8 cellular contexts compared by ENCODE assay signal in genomic region chr7:2248984-2249694, GRCh38. TPM values are rescaled to one million over a fixed set of nuclear protein-coding genes. Genes with fewer than 3 reads are reported as not detected.
DNase-seq lines count a peak whose midpoint lies in the region; TF ChIP-seq lines count a peak whose summit lies in the region.

No MANE protein-coding gene starts in this region.

- TF ChIP-seq CTCF in adrenal gland (IDR thresholded peaks at IDR 0.05), result peak in 1 of 6 experiments; percentile 9
- TF ChIP-seq CTCF in BE2C (IDR thresholded peaks at IDR 0.05; ENCODE audit: low read depth, low read length), result no peak

- no peaks in the 10 kb centered on the region for H3K36me3 ChIP-seq in adrenal gland (replicated peaks in 1 of 2)
- H3K36me3 ChIP-seq in subcutaneous abdominal adipose tissue (ENCODE audit: control insufficient read depth in 5 of 5, insufficient read depth in 5 of 5, low read length in 5 of 5), result peaks cover 0 to 18% (median 10%) of the 10 kb centered on the region in 5 donors
- H3K36me3 ChIP-seq in BE2C, result no peaks in the 10 kb centered on the region

- H3K4me3 ChIP-seq in adrenal gland (no peak overlapping the region), subcutaneous abdominal adipose tissue (ENCODE audit: low read depth in 1 of 5, low read length in 5 of 5) (peak overlapping the region in 1 of 5 donors; percentile 3), BE2C (ENCODE audit: low read depth, low read length) (no peak overlapping the region)

- no peaks in the 10 kb centered on the region for H3K27me3 ChIP-seq in adrenal gland
- no peaks in the 10 kb centered on the region for H3K27me3 ChIP-seq in subcutaneous abdominal adipose tissue (ENCODE audit: control insufficient read depth in 5 of 5, insufficient read depth in 4 of 5, low read length in 5 of 5)
- H3K27me3 ChIP-seq in BE2C, result no peaks in the 10 kb centered on the region

- H3K4me3 Mint-ChIP-seq in immature natural killer cell, result peak overlapping the region; percentile 66 to 83 (median 77)

- peaks cover 41% of the 10 kb centered on the region in 2 donors for H3K4me1 Mint-ChIP-seq in immature natural killer cell

- H3K27ac ChIP-seq in adrenal gland, result peak overlapping the region in 2 of 5 donors; percentile 45 to 47
- H3K27ac ChIP-seq in subcutaneous abdominal adipose tissue (ENCODE audit: low read depth, low read length), result no peak overlapping the region

- peak overlapping the region in 3 of 5 donors; percentile 6 to 29 (median 14) for H3K9ac ChIP-seq in subcutaneous abdominal adipose tissue (ENCODE audit: low read length in 5 of 5)

- H3K9me3 Mint-ChIP-seq in immature natural killer cell, result no peaks in the 10 kb centered on the region

- H3K27ac Mint-ChIP-seq in immature natural killer cell, result peak overlapping the region; percentile 66 to 89 (median 82)

- no peak for TF ChIP-seq POLR2A in adrenal gland (IDR thresholded peaks at IDR 0.05)

- peaks cover under 1 to 2% (median 2%) of the 10 kb centered on the region in 3 donors for H3K27me3 Mint-ChIP-seq in immature natural killer cell (ENCODE audit: low read depth in 3 of 3)

- H3K9me3 ChIP-seq in adrenal gland (replicated peaks in 1 of 3) (no peaks in the 10 kb centered on the region), subcutaneous abdominal adipose tissue (ENCODE audit: control insufficient read depth in 5 of 5, low read length in 5 of 5) (no peaks in the 10 kb centered on the region), BE2C (no peaks in the 10 kb centered on the region)

- intact Hi-C loops in adrenal gland (cut with DNase I), result loop anchor here (10.0 kb wide), 2 partner anchors 96 to 106 kb away; partner anchors contain the start of gene EIF3B (in 1 of the 2)

- WGBS in adrenal gland, 4 donors, result 50 to 55% (median 52%) methylated on average over 14 to 24 of the region's 24 CpGs

- peaks cover 0 to 8% (median 5%) of the 10 kb centered on the region in 3 donors for H3K36me3 Mint-ChIP-seq in immature natural killer cell

- peaks cover 0 to 10% of the 10 kb centered on the region in 2 donors for H3K4me1 ChIP-seq in adrenal gland (replicated peaks in 1 of 2)
- H3K4me1 ChIP-seq in subcutaneous abdominal adipose tissue (ENCODE audit: control insufficient read depth in 5 of 5, insufficient read depth in 5 of 5, low read length in 5 of 5), result peaks cover 1 to 30% (median 21%) of the 10 kb centered on the region in 5 donors
- H3K4me1 ChIP-seq in BE2C, result no peaks in the 10 kb centered on the region

- peak; percentile 38 to 53 for DNase-seq in activated T-cell treated with anti-CD3 and anti-CD28 coated beads, Interleukin-2, amount 50 U/mL, for 48 hours
- DNase-seq in activated T-cell treated with anti-CD3 and anti-CD28 coated beads for 4 hours (no peak), LHCN-M2 (ENCODE audit: low read depth) (peak; percentile 98), adrenal gland (peak; percentile 34 to 72 (median 49)), immature natural killer cell (peak; percentile 46 to 55 (median 50)), BE2C (no peak), NCI-H2171 treated with DMSO at 0.1 percent for 48 hours (lab: John Stamatoyannopoulos, UW) (no peak)

RNA-seq across cellular contexts. Expression of gene NUDT1, which starts 7.1 kb away (rescaled TPM):
- total RNA-seq in LHCN-M2 (2014; rRNA removed) (91.0 and 107 TPM in 2 replicates), adrenal gland (10 to 100 TPM in 2 of 8 donors, 1 to 10 TPM in 6; 3.8 to 13.3 (median 8.2) TPM)
- 155 TPM for polyA plus RNA-seq in LHCN-M2 (2012)
- polyA plus RNA-seq in adrenal gland (10 to 100 TPM in 1 of 3 donors, 1 to 10 TPM in 2; 2.5 to 17.3 (median 8.7) TPM), immature natural killer cell (10 to 100 TPM; 63.0 to 74.3 (median 67.4) TPM)
- polyA plus RNA-seq in BE2C (2012; ENCODE audit: insufficient read depth, insufficient read length, low read depth), result 96.1 TPM

RNA-seq across cellular contexts. Expression of gene MRM2, which starts 7.1 kb away (rescaled TPM):
- 40.0 and 45.8 TPM in 2 replicates for total RNA-seq in LHCN-M2 (2014; rRNA removed)
- polyA plus RNA-seq in LHCN-M2 (2012), result 28.1 TPM
- total RNA-seq in adrenal gland, result 10 to 100 TPM; 16.8 to 35.8 (median 25.7) TPM
- polyA plus RNA-seq in adrenal gland, result 10 to 100 TPM; 17.4 to 36.4 (median 20.3) TPM
- polyA plus RNA-seq in immature natural killer cell, result 10 to 100 TPM; 24.5 to 47.2 (median 33.1) TPM
- polyA plus RNA-seq in BE2C (2012; ENCODE audit: insufficient read depth, insufficient read length, low read depth), result 76.2 TPM

RNA-seq across cellular contexts. Expression of gene MAD1L1, which starts 16.4 kb away (rescaled TPM):
- total RNA-seq in LHCN-M2 (2014; rRNA removed), result 78.6 and 80.9 TPM in 2 replicates
- polyA plus RNA-seq in LHCN-M2 (2012), result 35.5 TPM
- total RNA-seq in adrenal gland, result 10 to 100 TPM; 19.4 to 82.9 (median 28.0) TPM
- polyA plus RNA-seq in adrenal gland, result 10 to 100 TPM in 2 of 3 donors, 1 to 10 TPM in 1; 6.7 to 87.7 (median 57.0) TPM
- polyA plus RNA-seq in immature natural killer cell, result 100 to 1,000 TPM in 1 of 3 donors, 10 to 100 TPM in 2; 85.0 to 166 (median 97.0) TPM
- 65.7 TPM for polyA plus RNA-seq in BE2C (2012; ENCODE audit: insufficient read depth, insufficient read length, low read depth)

Comparison
In these comparisons a context has a peak if more than half of its experiments do, and no peak if none do; other contexts are left out.
1. DNase-seq: peak in activated T-cell treated with anti-CD3 and anti-CD28 coated beads, Interleukin-2, amount 50 U/mL, for 48 hours (2 of 2), LHCN-M2 (single experiment), adrenal gland (7 of 7) and immature natural killer cell (3 of 3); none in activated T-cell treated with anti-CD3 and anti-CD28 coated beads for 4 hours (single experiment), BE2C (single experiment) and NCI-H2171 treated with DMSO at 0.1 percent for 48 hours (single experiment).